Comparison of ENCODE assay signal across 2 cellular contexts in genomic region chr2:34547900-34548299, GRCh38.
TF ChIP-seq lines count a peak whose summit lies in the region.

No MANE protein-coding gene starts in this region.

TF ChIP-seq in HepG2, 621 proteins besides CTCF, POLR2A, EP300 and RAD21:
- TF ChIP-seq NR2F2 (IDR thresholded peaks at IDR 0.05; ENCODE audit: borderline replicate concordance, low read depth) = no peak
- TF ChIP-seq, protein P1, sequence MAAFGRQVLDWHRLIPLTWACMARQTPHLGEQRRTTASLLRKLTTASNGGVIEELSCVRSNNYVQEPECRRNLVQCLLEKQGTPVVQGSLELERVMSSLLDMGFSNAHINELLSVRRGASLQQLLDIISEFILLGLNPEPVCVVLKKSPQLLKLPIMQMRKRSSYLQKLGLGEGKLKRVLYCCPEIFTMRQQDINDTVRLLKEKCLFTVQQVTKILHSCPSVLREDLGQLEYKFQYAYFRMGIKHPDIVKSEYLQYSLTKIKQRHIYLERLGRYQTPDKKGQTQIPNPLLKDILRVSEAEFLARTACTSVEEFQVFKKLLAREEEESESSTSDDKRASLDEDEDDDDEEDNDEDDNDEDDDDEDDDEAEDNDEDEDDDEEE (CRISPR knock-in tag; IDR thresholded peaks at IDR 0.05) = no peak
- no peak for TF ChIP-seq HNF4G (IDR thresholded peaks at IDR 0.05; ENCODE audit: borderline replicate concordance, low read depth, low read length)
- TF ChIP-seq HNF4G (CRISPR knock-in tag; IDR thresholded peaks at IDR 0.05; ENCODE audit: borderline replicate concordance, low read depth) = no peak
- TF ChIP-seq, protein P2, sequence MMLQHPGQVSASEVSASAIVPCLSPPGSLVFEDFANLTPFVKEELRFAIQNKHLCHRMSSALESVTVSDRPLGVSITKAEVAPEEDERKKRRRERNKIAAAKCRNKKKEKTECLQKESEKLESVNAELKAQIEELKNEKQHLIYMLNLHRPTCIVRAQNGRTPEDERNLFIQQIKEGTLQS (CRISPR knock-in tag; IDR thresholded peaks at IDR 0.05) = no peak
- TF ChIP-seq MXD4 (CRISPR knock-in tag; IDR thresholded peaks at IDR 0.05) = no peak
- TF ChIP-seq SP2 (CRISPR knock-in tag; IDR thresholded peaks at IDR 0.05) = no peak
- TF ChIP-seq ZNF746 (CRISPR knock-in tag; IDR thresholded peaks at IDR 0.05) = no peak
- no peak for TF ChIP-seq ZSCAN29 (CRISPR knock-in tag; conservative IDR thresholded peaks at IDR 0.05)
- no peak for TF ChIP-seq ERF (CRISPR knock-in tag; IDR thresholded peaks at IDR 0.05)
- no peak for TF ChIP-seq SMARCE1 (IDR thresholded peaks at IDR 0.05; ENCODE audit: borderline replicate concordance)
- TF ChIP-seq ZNF282 (IDR thresholded peaks at IDR 0.05; ENCODE audit: partially characterized antibody) = no peak
- TF ChIP-seq, protein P3, sequence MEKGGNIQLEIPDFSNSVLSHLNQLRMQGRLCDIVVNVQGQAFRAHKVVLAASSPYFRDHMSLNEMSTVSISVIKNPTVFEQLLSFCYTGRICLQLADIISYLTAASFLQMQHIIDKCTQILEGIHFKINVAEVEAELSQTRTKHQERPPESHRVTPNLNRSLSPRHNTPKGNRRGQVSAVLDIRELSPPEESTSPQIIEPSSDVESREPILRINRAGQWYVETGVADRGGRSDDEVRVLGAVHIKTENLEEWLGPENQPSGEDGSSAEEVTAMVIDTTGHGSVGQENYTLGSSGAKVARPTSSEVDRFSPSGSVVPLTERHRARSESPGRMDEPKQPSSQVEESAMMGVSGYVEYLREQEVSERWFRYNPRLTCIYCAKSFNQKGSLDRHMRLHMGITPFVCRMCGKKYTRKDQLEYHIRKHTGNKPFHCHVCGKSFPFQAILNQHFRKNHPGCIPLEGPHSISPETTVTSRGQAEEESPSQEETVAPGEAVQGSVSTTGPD (CRISPR knock-in tag; IDR thresholded peaks at IDR 0.05) = no peak

TF ChIP-seq in H1, 55 proteins besides CTCF, POLR2A, EP300 and RAD21:
- TF ChIP-seq CHD1 (IDR thresholded peaks at IDR 0.05; ENCODE audit: low read depth, low read length) (no peak), MAFK (IDR thresholded peaks at IDR 0.05; ENCODE audit: low read depth, low read length) (no peak), SIN3A (conservative IDR thresholded peaks at IDR 0.05 in 1 of 2, IDR thresholded peaks at IDR 0.05 in 1 of 2; ENCODE audit: low read depth in 1 of 2, low read length in 2 of 2) (no peak), TCF12 (IDR thresholded peaks at IDR 0.05; ENCODE audit: low read depth, low read length) (no peak), BCL11A (IDR thresholded peaks at IDR 0.05; ENCODE audit: low read depth in 2 of 2, low read length in 2 of 2) (no peak), EZH2 (IDR thresholded peaks at IDR 0.05; ENCODE audit: low read depth, low read length, severe bottlenecking) (no peak), SP2 (IDR thresholded peaks at IDR 0.05; ENCODE audit: low read length) (no peak), POU5F1 (IDR thresholded peaks at IDR 0.05; ENCODE audit: low read depth, low read length) (no peak), SIRT6 (IDR thresholded peaks at IDR 0.05; ENCODE audit: low read length) (no peak), EGR1 (IDR thresholded peaks at IDR 0.05; ENCODE audit: borderline replicate concordance, low read depth, low read length) (no peak), SP4 (IDR thresholded peaks at IDR 0.05; ENCODE audit: low read length) (no peak), CREB1 (IDR thresholded peaks at IDR 0.05) (no peak), RFX5 (IDR thresholded peaks at IDR 0.05; ENCODE audit: borderline replicate concordance, low read depth, low read length) (no peak), ASH2L (IDR thresholded peaks at IDR 0.05; ENCODE audit: low read length) (no peak)
- TF ChIP-seq, protein P4, sequence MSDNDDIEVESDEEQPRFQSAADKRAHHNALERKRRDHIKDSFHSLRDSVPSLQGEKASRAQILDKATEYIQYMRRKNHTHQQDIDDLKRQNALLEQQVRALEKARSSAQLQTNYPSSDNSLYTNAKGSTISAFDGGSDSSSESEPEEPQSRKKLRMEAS (IDR thresholded peaks at IDR 0.05) = no peak
